1 cellular context compared by ENCODE assay signal in genomic region chr3:5728085-5728484, GRCh38.
A peak's percentile ranks its signal among the peaks of the same experiment; 100 is the strongest.
TF ChIP-seq lines count a peak whose summit lies in the region.

No MANE protein-coding gene starts in this region.

TF ChIP-seq in K562, 482 proteins besides CTCF, POLR2A, EP300 and RAD21 (continued from another document):
- TF ChIP-seq PYGO2 (tag; IDR thresholded peaks at IDR 0.05), result 0 out of 2 replicates have a peak, but pooled peaks have one; percentile 33
- TF ChIP-seq ZNF175 (CRISPR knock-in tag; IDR thresholded peaks at IDR 0.05; ENCODE audit: low read depth), result peak; percentile 78; the same call in 1 of the 2 replicates
- TF ChIP-seq ZBTB34 (CRISPR knock-in tag; IDR thresholded peaks at IDR 0.05), result no peak
- 0 out of 2 replicates have a peak, but pooled peaks have one; percentile 65 for TF ChIP-seq RREB1 (CRISPR knock-in tag; IDR thresholded peaks at IDR 0.05)
- no peak for TF ChIP-seq IRF1 (CRISPR knock-in tag; IDR thresholded peaks at IDR 0.05; ENCODE audit: borderline replicate concordance)
- TF ChIP-seq MYC (IDR thresholded peaks at IDR 0.05; ENCODE audit: low read depth, low read length), result no peak
- TF ChIP-seq MYC (CRISPR knock-in tag; IDR thresholded peaks at IDR 0.05; ENCODE audit: borderline replicate concordance, low read depth), result 0 out of 2 replicates have a peak, but pooled peaks have one; percentile 18
- TF ChIP-seq HDAC6 (IDR thresholded peaks at IDR 0.05; ENCODE audit: low read depth, low read length), result no peak
- peak; percentile 78 for TF ChIP-seq ZNF589 (CRISPR knock-in tag; IDR thresholded peaks at IDR 0.05; ENCODE audit: low read depth)
- peak; percentile 50; the same call in 1 of the 2 replicates for TF ChIP-seq BACH1 (tag; IDR thresholded peaks at IDR 0.05)
- peak; percentile 58; the same call in 1 of the 2 replicates for TF ChIP-seq ZNF592 (IDR thresholded peaks at IDR 0.05)
- no peak for TF ChIP-seq SAFB (IDR thresholded peaks at IDR 0.05; ENCODE audit: borderline replicate concordance, low read depth, low read length)
- TF ChIP-seq NUFIP1 (IDR thresholded peaks at IDR 0.05; ENCODE audit: partially characterized antibody), result no peak
- peak; percentile 65; the same call in 1 of the 2 replicates for TF ChIP-seq PATZ1 (CRISPR knock-in tag; IDR thresholded peaks at IDR 0.05; ENCODE audit: borderline replicate concordance)
- peak; percentile 80; the same call in 1 of the 2 replicates for TF ChIP-seq ZNF165 (CRISPR knock-in tag; IDR thresholded peaks at IDR 0.05; ENCODE audit: borderline replicate concordance)
- no peak for TF ChIP-seq TSC22D4 (tag; IDR thresholded peaks at IDR 0.05)
- no peak for TF ChIP-seq NR2C1 (IDR thresholded peaks at IDR 0.05)
- peak; percentile 49; the same call in 1 of the 2 replicates for TF ChIP-seq NR2C1 (tag; IDR thresholded peaks at IDR 0.05)
- TF ChIP-seq TAF1 (IDR thresholded peaks at IDR 0.05; ENCODE audit: control insufficient read depth, extremely low read depth, insufficient read depth, low read length, severe bottlenecking), result no peak
- TF ChIP-seq ELK3 (CRISPR knock-in tag; IDR thresholded peaks at IDR 0.05), result no peak
